ENCODE assay signal across 29 cellular contexts in the genomic region with DNA sequence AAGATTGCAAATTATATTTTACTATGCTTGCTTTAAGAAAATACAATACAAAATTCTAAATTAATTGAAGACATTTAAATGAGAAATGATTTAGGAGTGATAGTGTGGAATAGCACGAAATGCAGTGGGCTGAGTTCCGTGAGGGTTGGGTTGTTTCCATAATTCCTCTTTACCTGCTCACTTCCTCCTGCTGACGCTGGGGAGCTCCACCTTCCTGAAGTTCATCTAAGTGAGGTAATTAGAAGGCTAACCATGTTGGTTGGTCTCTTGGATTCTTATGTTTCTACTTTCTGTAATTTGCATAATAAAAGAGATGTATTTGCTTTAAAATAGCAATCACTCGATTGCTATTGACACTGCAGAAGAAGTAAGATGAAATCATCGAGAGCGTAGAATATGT. TPM values are rescaled to one million over a fixed set of nuclear protein-coding genes. Genes with fewer than 3 reads are reported as not detected.
"Had no signal": no experiment of that assay in that cellular context is flagged by ENCODE, and none has a peak within 500 bp of the region (broad histone marks: within the 10 kb centered on the region; RNA-seq: fewer than 3 reads in every experiment).

No MANE protein-coding gene starts in this region.

- H3K36me3 ChIP-seq: cardiac muscle cell had no signal

- H3K4me1 Mint-ChIP-seq: activated CD4-positive, alpha-beta memory T cell treated with anti-CD3 and anti-CD28 coated beads, Interleukin-2, amount 10 ng/mL, durations not matched to agents 7 days and 5 days; activated CD4-positive, alpha-beta T cell treated with anti-CD3 and anti-CD28 coated beads for 36 hours; activated T-helper 17 cell treated with anti-CD3 and anti-CD28 coated beads, Interleukin-2, amount 50 U/mL, for 72 hours; brain; T-cell had no signal

- H3K27me3 ChIP-seq: cardiac muscle cell had no signal

- H3K4me3 Mint-ChIP-seq: activated CD4-positive, alpha-beta memory T cell treated with anti-CD3 and anti-CD28 coated beads, Interleukin-2, amount 10 ng/mL, durations not matched to agents 7 days and 5 days; activated CD4-positive, alpha-beta T cell treated with anti-CD3 and anti-CD28 coated beads for 36 hours; activated naive CD4-positive, alpha-beta T cell treated with anti-CD3 and anti-CD28 coated beads for 36 hours; activated naive CD8-positive, alpha-beta T cell; activated T-helper 17 cell treated with anti-CD3 and anti-CD28 coated beads, Interleukin-2, amount 50 U/mL, for 72 hours; brain; T-cell had no signal

- H3K27ac ChIP-seq: cardiac muscle cell, SK-N-MC, VCaP had no signal

- H3K36me3 Mint-ChIP-seq: activated naive CD8-positive, alpha-beta T cell; brain; T-cell had no signal

- ATAC-seq: activated CD4-positive, alpha-beta T cell treated with anti-CD3 and anti-CD28 coated beads for 36 hours; activated T-helper 17 cell treated with anti-CD3 and anti-CD28 coated beads, Interleukin-2, amount 50 U/mL, for 72 hours; Right ventricle myocardium inferior; T-cell had no signal

- DNase-seq: activated CD4-positive, alpha-beta memory T cell treated with anti-CD3 and anti-CD28 coated beads, Interleukin-2, amount 10 ng/mL, durations not matched to agents 7 days and 5 days; activated CD4-positive, alpha-beta T cell treated with anti-CD3 and anti-CD28 coated beads for 36 hours; activated CD4-positive, alpha-beta T cell treated with anti-CD3 and anti-CD28 coated beads, Interleukin-2, amount 50 U/mL, for 1 hour; activated gamma-delta T cell; activated naive CD4-positive, alpha-beta T cell treated with anti-CD3 and anti-CD28 coated beads for 36 hours; activated T-cell treated with anti-CD3 and anti-CD28 coated beads for 4 hours; activated T-cell treated with anti-CD3 and anti-CD28 coated beads, Interleukin-2, amount 50 U/mL, for 48 hours; amygdala; Kasumi-1; KBM-7; NCI-H1048; NCI-H1694; NCI-H2029; NCI-H446; NCI-H524; NCI-H748 treated with DMSO at 0.1 percent for 48 hours; T-cell; T-helper 2 cell; T1000 had no signal

- H3K27ac Mint-ChIP-seq: activated CD4-positive, alpha-beta memory T cell treated with anti-CD3 and anti-CD28 coated beads, Interleukin-2, amount 10 ng/mL, durations not matched to agents 7 days and 5 days; activated CD4-positive, alpha-beta T cell treated with anti-CD3 and anti-CD28 coated beads for 36 hours; activated naive CD4-positive, alpha-beta T cell treated with anti-CD3 and anti-CD28 coated beads for 36 hours; activated naive CD8-positive, alpha-beta T cell; activated T-helper 17 cell treated with anti-CD3 and anti-CD28 coated beads, Interleukin-2, amount 50 U/mL, for 72 hours; brain; T-cell had no signal

- H3K4me3 ChIP-seq: cardiac muscle cell, SK-N-MC had no signal

- H3K9me3 Mint-ChIP-seq: activated CD4-positive, alpha-beta memory T cell treated with anti-CD3 and anti-CD28 coated beads, Interleukin-2, amount 10 ng/mL, durations not matched to agents 7 days and 5 days; activated naive CD4-positive, alpha-beta T cell treated with anti-CD3 and anti-CD28 coated beads for 36 hours; activated T-helper 17 cell treated with anti-CD3 and anti-CD28 coated beads, Interleukin-2, amount 50 U/mL, for 72 hours; T-cell had no signal

RNA-seq across cellular contexts. Expression of gene OR14I1, which starts 4.7 kb away (rescaled TPM):
- total RNA-seq: activated CD4-positive, alpha-beta memory T cell treated with anti-CD3 and anti-CD28 coated beads, Interleukin-2, amount 10 ng/mL, durations not matched to agents 7 days and 5 days; activated CD4-positive, alpha-beta T cell treated with anti-CD3 and anti-CD28 coated beads for 36 hours; activated CD8-positive, alpha-beta memory T cell treated with anti-CD3 and anti-CD28 coated beads for 36 hours; activated naive CD4-positive, alpha-beta T cell treated with anti-CD3 and anti-CD28 coated beads for 36 hours; activated T-helper 17 cell treated with anti-CD3 and anti-CD28 coated beads, Interleukin-2, amount 50 U/mL, for 72 hours; astrocyte; cardiac muscle cell; Right ventricle myocardium inferior; RPMI7951; T-cell had no signal

RNA-seq across cellular contexts. Expression of gene OR2T27, which starts 42.6 kb away (rescaled TPM):
- total RNA-seq: activated CD4-positive, alpha-beta memory T cell treated with anti-CD3 and anti-CD28 coated beads, Interleukin-2, amount 10 ng/mL, durations not matched to agents 7 days and 5 days; activated CD4-positive, alpha-beta T cell treated with anti-CD3 and anti-CD28 coated beads for 36 hours; activated CD8-positive, alpha-beta memory T cell treated with anti-CD3 and anti-CD28 coated beads for 36 hours; activated naive CD4-positive, alpha-beta T cell treated with anti-CD3 and anti-CD28 coated beads for 36 hours; activated T-helper 17 cell treated with anti-CD3 and anti-CD28 coated beads, Interleukin-2, amount 50 U/mL, for 72 hours; astrocyte; cardiac muscle cell; Right ventricle myocardium inferior; RPMI7951; T-cell had no signal

RNA-seq across cellular contexts. Expression of gene OR2T35, which starts 52.8 kb away (rescaled TPM):
- total RNA-seq: activated CD4-positive, alpha-beta memory T cell treated with anti-CD3 and anti-CD28 coated beads, Interleukin-2, amount 10 ng/mL, durations not matched to agents 7 days and 5 days; activated CD4-positive, alpha-beta T cell treated with anti-CD3 and anti-CD28 coated beads for 36 hours; activated CD8-positive, alpha-beta memory T cell treated with anti-CD3 and anti-CD28 coated beads for 36 hours; activated naive CD4-positive, alpha-beta T cell treated with anti-CD3 and anti-CD28 coated beads for 36 hours; activated T-helper 17 cell treated with anti-CD3 and anti-CD28 coated beads, Interleukin-2, amount 50 U/mL, for 72 hours; astrocyte; cardiac muscle cell; Right ventricle myocardium inferior; RPMI7951; T-cell had no signal

RNA-seq across cellular contexts. Expression of gene LYPD8, which starts 57.7 kb away (rescaled TPM):
- total RNA-seq: activated CD4-positive, alpha-beta memory T cell treated with anti-CD3 and anti-CD28 coated beads, Interleukin-2, amount 10 ng/mL, durations not matched to agents 7 days and 5 days; activated CD4-positive, alpha-beta T cell treated with anti-CD3 and anti-CD28 coated beads for 36 hours; activated CD8-positive, alpha-beta memory T cell treated with anti-CD3 and anti-CD28 coated beads for 36 hours; activated naive CD4-positive, alpha-beta T cell treated with anti-CD3 and anti-CD28 coated beads for 36 hours; activated T-helper 17 cell treated with anti-CD3 and anti-CD28 coated beads, Interleukin-2, amount 50 U/mL, for 72 hours; astrocyte; cardiac muscle cell; Right ventricle myocardium inferior; T-cell had no signal
